ENCODE assay signal across 8 cellular contexts in the genomic region with DNA sequence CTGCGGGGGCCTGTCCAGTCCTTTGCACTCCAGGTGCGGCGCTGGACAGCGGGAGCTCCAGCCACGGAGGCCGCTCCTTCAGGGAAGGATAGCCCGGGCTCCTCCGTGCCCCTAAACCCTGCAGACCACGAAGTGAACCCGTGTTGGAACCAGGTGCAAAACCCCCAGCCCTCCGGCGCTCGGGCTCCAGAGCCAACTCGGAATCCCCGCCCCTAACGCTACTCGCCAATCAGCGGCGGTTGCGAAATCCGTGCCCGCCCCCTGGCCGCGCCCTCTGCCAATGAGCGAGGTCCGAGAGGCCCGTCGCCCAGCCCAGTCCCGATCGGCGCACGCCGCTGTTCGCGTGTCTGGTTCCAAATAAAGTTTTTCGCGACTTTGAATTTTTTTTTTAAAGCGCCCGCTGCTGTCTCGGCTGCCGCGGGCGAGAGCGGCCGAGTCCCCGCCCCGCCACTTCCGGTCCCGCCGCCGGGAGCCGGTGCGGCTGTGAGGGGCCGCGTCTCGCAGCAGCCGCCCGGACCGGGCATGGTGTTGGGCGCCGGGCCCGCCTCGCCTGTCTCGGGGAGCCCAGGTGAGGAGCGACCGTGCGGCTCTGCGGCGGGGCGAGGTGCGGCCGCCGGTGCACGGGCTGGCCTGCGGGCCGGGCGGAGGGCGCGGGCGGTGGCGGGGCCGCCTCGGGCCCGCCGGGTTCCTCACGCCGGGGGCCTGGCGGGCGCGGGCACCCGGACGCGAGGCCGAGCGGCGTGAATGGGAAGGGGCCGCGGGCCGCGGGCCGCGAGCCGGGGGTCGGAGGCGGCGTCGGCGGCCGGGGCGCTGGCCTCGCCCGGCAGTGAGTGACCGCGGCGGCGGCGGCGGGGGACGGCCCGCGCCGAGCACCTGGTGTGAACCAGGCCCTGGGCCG. TPM values are rescaled to one million over a fixed set of nuclear protein-coding genes. Genes with fewer than 3 reads are reported as not detected.
A peak's percentile ranks its signal among the peaks of the same experiment; 100 is the strongest.
DNase-seq lines count a peak whose midpoint lies in the region; ATAC-seq and TF ChIP-seq lines count a peak whose summit lies in the region.

A gene with protein sequence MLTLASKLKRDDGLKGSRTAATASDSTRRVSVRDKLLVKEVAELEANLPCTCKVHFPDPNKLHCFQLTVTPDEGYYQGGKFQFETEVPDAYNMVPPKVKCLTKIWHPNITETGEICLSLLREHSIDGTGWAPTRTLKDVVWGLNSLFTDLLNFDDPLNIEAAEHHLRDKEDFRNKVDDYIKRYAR (plus strand): TSS at position 450 of the 898 bp plus-strand sequence. CDS start 6,094 bp downstream, outside the sequence.

- peaks cover 38% of the 10 kb centered on the region for H3K79me2 ChIP-seq in parathyroid adenoma

- WGBS in tibial nerve, 2 donors, result 0 to 1% methylated on average over 54 to 77 of the region's 123 CpGs

- DNase-seq in NCI-H1105 treated with DMSO at 0.1 percent for 48 hours (lab: John Stamatoyannopoulos, UW) (peak; percentile 85), SW 1271 (lab: John Stamatoyannopoulos, UW) (peak; percentile 94 to 95), Right ventricle myocardium superior (peak; percentile 98), tibial nerve (ENCODE audit: low spot score in 2 of 2) (peak; percentile 96 to 97)
- DNase-seq in activated naive CD8-positive, alpha-beta T cell treated with anti-CD3 and anti-CD28 coated beads, Interleukin-2, amount 50 U/mL, for 16 hours (ENCODE audit: low read depth, low spot score), result peak; percentile 96

- H3K9me3 ChIP-seq in parathyroid adenoma (ENCODE audit: control insufficient read depth, low read length) (no peaks in the 10 kb centered on the region), tibial nerve (peaks cover 0 to 12% (median 0%) of the 10 kb centered on the region in 4 donors)

- ATAC-seq in HG02642 (IDR thresholded peaks at IDR 0.05; ENCODE audit: poor library complexity, unreplicated experiment) (peak; percentile 95), Right ventricle myocardium superior (ENCODE audit: poor library complexity) (peak; percentile 99)

- TF ChIP-seq EP300 in tibial nerve (IDR thresholded peaks at IDR 0.05), result peak; percentile 81 to 88

- peak within 1 kb of the TSS; percentile 74 for H3K4me3 ChIP-seq in parathyroid adenoma (ENCODE audit: low read depth, low read length)
- H3K4me3 ChIP-seq in tibial nerve, result peak within 1 kb of the TSS; percentile 51 to 88 (median 64)

- peak within 1 kb of the TSS; percentile 87 for H3K4me2 ChIP-seq in parathyroid adenoma (ENCODE audit: low read length)

- intact Hi-C loops in Right ventricle myocardium superior (cut with DNase I), result no loop called here

- TF ChIP-seq CTCF in parathyroid adenoma (IDR thresholded peaks at IDR 0.05) (no peak), tibial nerve (IDR thresholded peaks at IDR 0.05) (peak in 1 of 5 experiments; percentile 27)

- H3K36me3 ChIP-seq in parathyroid adenoma (ENCODE audit: control insufficient read depth, insufficient read depth, low read length), result no peaks in the 10 kb centered on the region
- H3K36me3 ChIP-seq in tibial nerve, result no peaks in the 10 kb centered on the region

- H3K27me3 ChIP-seq in parathyroid adenoma (ENCODE audit: control insufficient read depth, insufficient read depth, low read length) (no peaks in the 10 kb centered on the region), tibial nerve (no peaks in the 10 kb centered on the region)

- TF ChIP-seq POLR2A in GM10847 (IDR thresholded peaks at IDR 0.05; ENCODE audit: extremely low read depth, insufficient read length) (peak; percentile 64), tibial nerve (IDR thresholded peaks at IDR 0.05) (peak; percentile 68 to 75)

- H3K4me1 ChIP-seq in parathyroid adenoma (peaks cover 10% of the 10 kb centered on the region), tibial nerve (peaks cover 0 to 42% (median 28%) of the 10 kb centered on the region in 4 donors)

- peak within 1 kb of the TSS; percentile 97 for H2AFZ ChIP-seq in parathyroid adenoma

- peak within 1 kb of the TSS; percentile 55 for H3K9ac ChIP-seq in parathyroid adenoma

- H3K27ac ChIP-seq in parathyroid adenoma, result peak within 1 kb of the TSS; percentile 48
- peak within 1 kb of the TSS in 3 of 4 donors; percentile 74 to 82 (median 74) for H3K27ac ChIP-seq in tibial nerve

RNA-seq across cellular contexts. Expression of the gene that starts here (rescaled TPM):
- total RNA-seq in Right ventricle myocardium superior (65.1 TPM), tibial nerve (10 to 100 TPM; 35.1 to 73.8 (median 41.2) TPM)

Comparison
In these comparisons a context has a peak if more than half of its experiments do, and no peak if none do; other contexts are left out.
1. Peak in every context shown above with its lines: DNase-seq, ATAC-seq, H3K4me3 ChIP-seq and H3K27ac ChIP-seq.